8 cellular contexts compared by ENCODE assay signal in the genomic region with DNA sequence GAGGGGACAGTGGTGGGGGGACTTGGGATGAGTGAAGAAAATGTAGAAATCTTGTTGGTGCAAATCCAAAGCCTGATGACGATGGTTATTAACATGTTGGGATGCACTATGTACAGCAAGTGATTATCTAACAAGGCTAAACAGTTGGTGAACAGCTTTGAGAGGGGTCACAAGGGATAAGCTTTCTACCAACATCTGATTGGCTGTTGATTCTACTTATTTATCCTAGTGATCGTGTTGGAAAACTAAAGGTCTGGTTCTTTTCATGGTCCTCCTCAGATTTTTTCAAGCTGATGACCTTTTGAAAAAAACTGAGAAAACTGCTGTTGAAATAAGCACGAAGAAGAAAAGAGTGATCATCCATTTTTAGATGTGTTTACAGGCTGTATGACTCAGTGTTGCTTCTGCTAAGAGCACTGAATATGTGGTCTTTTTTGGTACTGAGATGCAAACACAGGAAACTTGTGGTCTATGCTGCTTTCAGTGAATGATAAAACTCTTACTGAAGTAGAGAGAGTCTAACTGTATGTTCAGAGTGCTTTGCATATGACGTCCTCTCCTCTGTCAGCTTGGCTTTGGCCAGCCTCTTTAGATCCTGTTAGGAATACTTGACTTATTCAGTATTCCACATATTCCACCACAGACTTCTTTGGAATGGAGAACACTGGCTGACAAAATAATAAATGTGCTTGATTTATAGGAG.
DNase-seq lines count a peak whose midpoint lies in the region; ATAC-seq and TF ChIP-seq lines count a peak whose summit lies in the region.

No MANE protein-coding gene starts in this region.

- peak overlapping the region; percentile 82 for H3K27ac ChIP-seq in DND-41 (ENCODE audit: low read length)
- H3K27ac ChIP-seq in naive thymus-derived CD4-positive, alpha-beta T cell (ENCODE audit: low read depth, low read length): peak overlapping the region; percentile 24

- H3K4me1 ChIP-seq in DND-41 (ENCODE audit: insufficient read depth, low read length): peaks cover 37% of the 10 kb centered on the region
- H3K4me1 ChIP-seq in naive thymus-derived CD4-positive, alpha-beta T cell (ENCODE audit: control insufficient read depth in 2 of 2, insufficient read depth in 2 of 2, low read length in 2 of 2): peaks cover 16 to 29% of the 10 kb centered on the region in 2 donors

- CTCF ChIA-PET in activated CD8-positive, alpha-beta T cell treated with anti-CD3 and anti-CD28 coated beads, Interleukin-2, amount 10 ng/mL, durations not matched to agents 7 days and 5 days (lab: Charles Lee): interaction anchor here (0.7 to 2.4 kb wide), 3 partner anchors 12 to 56 kb away, joined by 3 to 10 read pairs (median 4); no protein-coding TSS in a partner anchor
- CTCF ChIA-PET in naive thymus-derived CD4-positive, alpha-beta T cell (lab: Charles Lee): no interaction called here

- peak overlapping the region; percentile 60 for H3K4me3 Mint-ChIP-seq in activated CD8-positive, alpha-beta T cell treated with anti-CD3 and anti-CD28 coated beads, Interleukin-2, amount 10 ng/mL, durations not matched to agents 7 days and 5 days
- H3K4me3 Mint-ChIP-seq in naive thymus-derived CD4-positive, alpha-beta T cell: peak overlapping the region in 8 of 10 donors; percentile 17 to 74 (median 37)

- H3K79me2 ChIP-seq in DND-41 (ENCODE audit: insufficient read depth, low read length): no peaks in the 10 kb centered on the region

- H3K4me1 Mint-ChIP-seq in activated CD8-positive, alpha-beta T cell treated with anti-CD3 and anti-CD28 coated beads, Interleukin-2, amount 10 ng/mL, durations not matched to agents 7 days and 5 days (ENCODE audit: low read depth): peaks cover 48% of the 10 kb centered on the region
- H3K4me1 Mint-ChIP-seq in naive thymus-derived CD4-positive, alpha-beta T cell: peaks cover 13 to 49% (median 35%) of the 10 kb centered on the region in 7 donors

- H3K36me3 ChIP-seq in DND-41 (ENCODE audit: insufficient read depth, low read length): no peaks in the 10 kb centered on the region
- H3K36me3 ChIP-seq in naive thymus-derived CD4-positive, alpha-beta T cell (ENCODE audit: control insufficient read depth in 2 of 3, insufficient read depth in 3 of 3, low read length in 3 of 3): no peaks in the 10 kb centered on the region

- H3K27me3 Mint-ChIP-seq in activated CD8-positive, alpha-beta T cell treated with anti-CD3 and anti-CD28 coated beads, Interleukin-2, amount 10 ng/mL, durations not matched to agents 7 days and 5 days (ENCODE audit: low read depth): peaks cover 2% of the 10 kb centered on the region
- H3K27me3 Mint-ChIP-seq in naive thymus-derived CD4-positive, alpha-beta T cell: peaks cover 0 to 10% (median 0%) of the 10 kb centered on the region in 5 donors

- ATAC-seq in DND-41 (ENCODE audit: insufficient read depth, low read depth): peak; percentile 99
- peak; percentile 100 for ATAC-seq in GM19397 (IDR thresholded peaks at IDR 0.05; ENCODE audit: unreplicated experiment)
- ATAC-seq in HG03432 (IDR thresholded peaks at IDR 0.05; ENCODE audit: unreplicated experiment): peak; percentile 100
- peak; percentile 100 for ATAC-seq in activated CD8-positive, alpha-beta T cell treated with anti-CD3 and anti-CD28 coated beads, Interleukin-2, amount 10 ng/mL, durations not matched to agents 7 days and 5 days
- peak; percentile 95 for ATAC-seq in naive thymus-derived CD4-positive, alpha-beta T cell

- H4K20me1 ChIP-seq in DND-41 (ENCODE audit: insufficient read depth, low read length): no peaks in the 10 kb centered on the region

- H3K27ac Mint-ChIP-seq in activated CD8-positive, alpha-beta T cell treated with anti-CD3 and anti-CD28 coated beads, Interleukin-2, amount 10 ng/mL, durations not matched to agents 7 days and 5 days: peak overlapping the region; percentile 93
- H3K27ac Mint-ChIP-seq in naive thymus-derived CD4-positive, alpha-beta T cell: peak overlapping the region; percentile 22 to 97 (median 80)

- no peaks in the 10 kb centered on the region for H3K27me3 ChIP-seq in DND-41 (ENCODE audit: insufficient read depth, low read length, poor library complexity)
- H3K27me3 ChIP-seq in naive thymus-derived CD4-positive, alpha-beta T cell (ENCODE audit: control insufficient read depth in 2 of 2, insufficient read depth in 2 of 2, low read length in 2 of 2): no peaks in the 10 kb centered on the region

- POLR2A ChIA-PET in activated CD8-positive, alpha-beta T cell treated with anti-CD3 and anti-CD28 coated beads, Interleukin-2, amount 10 ng/mL, durations not matched to agents 7 days and 5 days (lab: Charles Lee): no interaction called here
- POLR2A ChIA-PET in naive thymus-derived CD4-positive, alpha-beta T cell (lab: Charles Lee): no interaction called here

- DNase-seq in DND-41 (peak; percentile 46), COLO668 (lab: John Stamatoyannopoulos, UW; ENCODE audit: unreplicated experiment) (no peak), RPMI8226 (no peak), NCI-H1436 treated with DMSO at 0.1 percent for 48 hours (lab: John Stamatoyannopoulos, UW) (no peak)
- DNase-seq in activated CD8-positive, alpha-beta T cell treated with anti-CD3 and anti-CD28 coated beads, Interleukin-2, amount 10 ng/mL, durations not matched to agents 7 days and 5 days: peak; percentile 62
- peak in 6 of 9 donors; percentile 14 to 53 (median 30) for DNase-seq in naive thymus-derived CD4-positive, alpha-beta T cell

- peak overlapping the region in 1 of 2 experiments; percentile 12; a peak in 2 of 4 replicates for H3K4me3 ChIP-seq in DND-41 (ENCODE audit: low read depth in 1 of 2, low read length in 2 of 2)
- H3K4me3 ChIP-seq in naive thymus-derived CD4-positive, alpha-beta T cell (ENCODE audit: low read length): no peak overlapping the region

- no peaks in the 10 kb centered on the region for H3K9me3 ChIP-seq in DND-41 (ENCODE audit: insufficient read depth, low read length, severe bottlenecking)
- no peaks in the 10 kb centered on the region for H3K9me3 ChIP-seq in naive thymus-derived CD4-positive, alpha-beta T cell (ENCODE audit: control insufficient read depth in 2 of 3, low read length in 3 of 3)

- no peak for TF ChIP-seq CTCF in DND-41 (IDR thresholded peaks at IDR 0.05; ENCODE audit: borderline replicate concordance, extremely low read depth, low read length, poor library complexity, severe bottlenecking)

- H3K36me3 Mint-ChIP-seq in activated CD8-positive, alpha-beta T cell treated with anti-CD3 and anti-CD28 coated beads, Interleukin-2, amount 10 ng/mL, durations not matched to agents 7 days and 5 days (ENCODE audit: low read depth): peaks cover 4% of the 10 kb centered on the region
- peaks cover 0 to 17% (median 0%) of the 10 kb centered on the region in 5 donors for H3K36me3 Mint-ChIP-seq in naive thymus-derived CD4-positive, alpha-beta T cell

- peak overlapping the region; percentile 60 for H2AFZ ChIP-seq in DND-41 (ENCODE audit: low read depth, low read length)

- peak overlapping the region; percentile 39 for H3K9ac ChIP-seq in DND-41 (ENCODE audit: low read depth, low read length)

- peak overlapping the region; percentile 48 for H3K4me2 ChIP-seq in DND-41 (ENCODE audit: insufficient read depth, low read length)

- H3K9me3 Mint-ChIP-seq in activated CD8-positive, alpha-beta T cell treated with anti-CD3 and anti-CD28 coated beads, Interleukin-2, amount 10 ng/mL, durations not matched to agents 7 days and 5 days (ENCODE audit: insufficient read depth): no peaks in the 10 kb centered on the region
- peaks cover 0 to 4% (median 0%) of the 10 kb centered on the region in 11 donors for H3K9me3 Mint-ChIP-seq in naive thymus-derived CD4-positive, alpha-beta T cell

- intact Hi-C loops in naive thymus-derived CD4-positive, alpha-beta T cell (cut with micrococcal nuclease): loop anchor here (1.0 to 10.0 kb wide), 9 partner anchors 16 to 1170 kb away; partner anchors contain the start of genes KIAA0825 (in 2 of the 2), SLF1 (in 2 of the 2), ARSK (in 1 of the 2) and SKIC3 (in 1 of the 2)

Comparison
In these comparisons a context has a peak if more than half of its experiments do, and no peak if none do; other contexts are left out.
1. DNase-seq: peak in DND-41 (single experiment), activated CD8-positive, alpha-beta T cell treated with anti-CD3 and anti-CD28 coated beads, Interleukin-2, amount 10 ng/mL, durations not matched to agents 7 days and 5 days (single experiment) and naive thymus-derived CD4-positive, alpha-beta T cell (6 of 9); none in COLO668 (single experiment), RPMI8226 (single experiment) and NCI-H1436 treated with DMSO at 0.1 percent for 48 hours (single experiment).
2. Peak in every context shown above with its lines, with median percentiles within 50 percentile points of each other: ATAC-seq.